In the genomic region with DNA sequence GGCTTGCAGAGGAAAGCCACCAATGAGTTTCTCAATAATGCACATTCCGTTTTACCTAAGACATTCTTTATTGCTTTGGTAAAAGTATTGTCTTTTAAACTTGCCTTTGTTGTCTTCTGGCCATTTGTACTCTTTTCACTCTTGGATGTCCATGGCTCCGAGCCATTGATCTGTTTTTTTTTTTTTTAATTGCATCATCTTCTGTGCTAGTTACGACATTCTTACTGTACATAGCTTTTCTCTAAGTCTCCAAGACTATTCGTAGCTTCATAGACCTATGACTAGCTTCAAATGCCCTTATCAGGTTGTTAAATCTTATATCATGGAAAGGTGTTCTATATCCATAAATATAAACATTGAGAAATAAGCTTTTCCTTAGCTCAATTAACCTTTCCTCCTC, we compare ENCODE assay signal across 17 cellular contexts.
DNase-seq lines count a peak whose midpoint lies in the region; TF ChIP-seq lines count a peak whose summit lies in the region.
"Had no signal": no experiment of that assay in that cellular context is flagged by ENCODE, and none has a peak within 500 bp of the region (broad histone marks: within the 10 kb centered on the region; RNA-seq: fewer than 3 reads in every experiment).

No MANE protein-coding gene starts in this region.

- POLR2A ChIA-PET in MCF 10A (lab: Yijun Ruan, JAX), result no interaction called here

- intact Hi-C loops in MCF 10A (cut with micrococcal nuclease) (no loop called here), breast epithelium (cut with DNase I; ENCODE audit: low total_unique reads) (no loop called here)

- no peaks in the 10 kb centered on the region for H3K36me3 ChIP-seq in breast epithelium
- H3K36me3 ChIP-seq: BLaER1 had no signal

- no peaks in the 10 kb centered on the region for H3K27me3 Mint-ChIP-seq in MCF 10A (ENCODE audit: insufficient read depth, unreplicated experiment)
- H3K27me3 Mint-ChIP-seq: B cell; CD4-positive, CD25-positive, alpha-beta regulatory T cell had no signal

- no peak for TF ChIP-seq POLR2A in breast epithelium (IDR thresholded peaks at IDR 0.05)

- H3K27ac Mint-ChIP-seq in MCF 10A (ENCODE audit: low read depth, unreplicated experiment), result no peak overlapping the region
- H3K27ac Mint-ChIP-seq: B cell; CD8-positive, alpha-beta T cell; H9 had no signal

- no peak overlapping the region for H3K4me3 ChIP-seq in breast epithelium
- H3K4me3 ChIP-seq in choroid plexus epithelial cell (ENCODE audit: low read depth, low read length), result no peak overlapping the region
- no peak overlapping the region for H3K4me3 ChIP-seq in fibroblast of mammary gland (ENCODE audit: control insufficient read depth, low read depth, low read length)
- H3K4me3 ChIP-seq: BLaER1, GM23248 had no signal

- no peaks in the 10 kb centered on the region for H3K27me3 ChIP-seq in breast epithelium
- H3K27me3 ChIP-seq: BLaER1 had no signal

- H3K9me3 Mint-ChIP-seq in MCF 10A (ENCODE audit: unreplicated experiment), result no peaks in the 10 kb centered on the region

- no peaks in the 10 kb centered on the region for H3K36me3 Mint-ChIP-seq in MCF 10A (ENCODE audit: insufficient read depth, unreplicated experiment)
- H3K36me3 Mint-ChIP-seq: CD4-positive, CD25-positive, alpha-beta regulatory T cell; CD8-positive, alpha-beta T cell had no signal

- CTCF ChIA-PET in MCF 10A (lab: Yijun Ruan, JAX), result no interaction called here

- H3K4me3 Mint-ChIP-seq in MCF 10A (ENCODE audit: unreplicated experiment), result no peak overlapping the region
- H3K4me3 Mint-ChIP-seq: B cell; CD4-positive, CD25-positive, alpha-beta regulatory T cell; CD8-positive, alpha-beta T cell; H9 had no signal

- TF ChIP-seq CTCF in MCF 10A (IDR thresholded peaks at IDR 0.05; ENCODE audit: unreplicated experiment) (no peak), breast epithelium (IDR thresholded peaks at IDR 0.05) (no peak), choroid plexus epithelial cell (conservative IDR thresholded peaks at IDR 0.05; ENCODE audit: low read depth, low read length) (no peak), fibroblast of mammary gland (conservative IDR thresholded peaks at IDR 0.05; ENCODE audit: control insufficient read depth, insufficient read depth, low read depth, low read length) (no peak)

- H3K4me1 Mint-ChIP-seq in MCF 10A (ENCODE audit: insufficient read depth, unreplicated experiment), result peaks cover 7% of the 10 kb centered on the region
- H3K4me1 Mint-ChIP-seq: B cell; CD4-positive, CD25-positive, alpha-beta regulatory T cell; H9 had no signal

- peak; percentile 32 for DNase-seq in MCF 10A (ENCODE audit: unreplicated experiment)
- DNase-seq in breast epithelium (ENCODE audit: low spot score in 2 of 2), result no peak
- DNase-seq in choroid plexus epithelial cell (ENCODE audit: low read depth), result peak; percentile 73
- DNase-seq in fibroblast of mammary gland (ENCODE audit: low read depth), result peak; percentile 3
- no peak for DNase-seq in NCI-H146 (lab: John Stamatoyannopoulos, UW)
- no peak for DNase-seq in SKM-1 treated with dmso at 0.1 percent for 144 hours (lab: John Stamatoyannopoulos, UW; ENCODE audit: unreplicated experiment)
- DNase-seq: Caco-2; CD4-positive, CD25-positive, alpha-beta regulatory T cell; CD8-positive, alpha-beta T cell; DMS153; DND-41; GM23248; H9 had no signal

- peaks cover 0 to 6% of the 10 kb centered on the region in 2 donors for H3K9me3 ChIP-seq in breast epithelium

- H3K27ac ChIP-seq in breast epithelium, result no peak overlapping the region
- H3K27ac ChIP-seq: 22Rv1, BLaER1, C4-2B, GM23248 had no signal

- no TSS peak for BruUV-seq in MCF 10A (replicated peaks; lab: Mats Ljungman, UMichigan)

- H3K4me1 ChIP-seq in breast epithelium, result no peaks in the 10 kb centered on the region
- H3K4me1 ChIP-seq: BLaER1, Caco-2 had no signal

Comparison
In these comparisons a context has a peak if more than half of its experiments do, and no peak if none do; other contexts are left out.
1. DNase-seq: peak in MCF 10A (single experiment), choroid plexus epithelial cell (single experiment) and fibroblast of mammary gland (single experiment); none in breast epithelium (0 of 2), NCI-H146 (single experiment) and SKM-1 treated with dmso at 0.1 percent for 144 hours (single experiment).